ENCODE assay signal across 9 cellular contexts in the genomic region with DNA sequence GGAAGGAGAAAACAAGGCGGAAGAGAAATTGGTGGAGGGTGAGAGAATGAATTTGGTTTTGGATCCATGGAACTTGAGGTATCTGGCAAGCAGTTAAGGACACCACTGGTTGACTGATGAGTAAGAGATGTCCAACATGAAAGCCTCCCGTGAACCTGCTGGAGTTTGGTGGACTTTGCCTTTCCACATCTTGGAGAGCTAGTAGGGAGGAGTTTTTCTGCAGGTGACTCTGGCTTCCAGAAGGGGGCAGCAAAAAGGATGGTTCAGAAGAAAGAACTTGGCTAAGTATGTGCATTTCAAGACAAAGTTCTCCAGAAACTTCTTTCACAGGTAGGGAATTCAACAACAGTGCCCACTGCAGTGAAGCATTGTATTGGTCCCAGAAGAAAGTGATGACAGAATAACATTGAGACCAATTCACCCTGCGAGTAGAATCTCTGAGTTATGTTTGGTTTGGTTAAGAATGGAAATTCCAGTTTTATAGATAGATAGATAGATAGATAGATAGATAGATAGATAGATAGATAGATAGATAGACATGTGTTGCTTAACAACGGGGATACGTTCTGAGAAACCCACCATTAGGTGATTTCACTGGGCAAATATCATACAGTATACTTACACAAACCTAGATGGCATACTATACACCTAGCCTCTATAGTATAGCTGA. TPM values are rescaled to one million over a fixed set of nuclear protein-coding genes. Genes with fewer than 3 reads are reported as not detected.
A peak's percentile ranks its signal among the peaks of the same experiment; 100 is the strongest.
DNase-seq lines count a peak whose midpoint lies in the region; ATAC-seq lines count a peak whose summit lies in the region.
"Had no signal": no experiment of that assay in that cellular context is flagged by ENCODE, and none has a peak within 500 bp of the region (broad histone marks: within the 10 kb centered on the region; RNA-seq: fewer than 3 reads in every experiment).

No MANE protein-coding gene starts in this region.

- H3K27ac Mint-ChIP-seq in T-helper 17 cell: no peak overlapping the region

- WGBS in iPS DF 6.9 (ENCODE audit: insufficient coverage, insufficient read length): 100% methylated on average over 1 of the region's 5 CpGs

- DNase-seq in NCI-H146 (lab: John Stamatoyannopoulos, UW): peak; percentile 6
- DNase-seq in NCI-H146 treated with DMSO at 0.1 percent for 48 hours (lab: John Stamatoyannopoulos, UW; ENCODE audit: unreplicated experiment): no peak
- DNase-seq in T-helper 17 cell: no peak
- peak; percentile 39 for DNase-seq in iPS DF 6.9 (ENCODE audit: low read depth, low spot score)
- no peak for DNase-seq in medulla oblongata (ENCODE audit: extremely low spot score)

- no peaks in the 10 kb centered on the region for H3K9me3 ChIP-seq in T-helper 17 cell (ENCODE audit: control insufficient read depth, low read length, poor library complexity, severe bottlenecking)
- no peaks in the 10 kb centered on the region for H3K9me3 ChIP-seq in iPS DF 6.9 (ENCODE audit: control insufficient read depth, insufficient read depth, low read length)

- H3K27me3 ChIP-seq in iPS DF 6.9 (ENCODE audit: control insufficient read depth, insufficient read depth, low read length): no peaks in the 10 kb centered on the region; the same call in 1 of the 2 replicates

- no peaks in the 10 kb centered on the region for H3K4me1 ChIP-seq in iPS DF 6.9 (ENCODE audit: control insufficient read depth, insufficient read depth, low read length)

- no peaks in the 10 kb centered on the region for H3K36me3 ChIP-seq in iPS DF 6.9 (ENCODE audit: control insufficient read depth, insufficient read depth, low read length)

- no peak overlapping the region for H3K4me3 Mint-ChIP-seq in T-helper 17 cell
- H3K4me3 Mint-ChIP-seq: naive thymus-derived CD8-positive, alpha-beta T cell had no signal

- H3K36me3 Mint-ChIP-seq in T-helper 17 cell (ENCODE audit: low read depth): no peaks in the 10 kb centered on the region
- H3K36me3 Mint-ChIP-seq: naive thymus-derived CD8-positive, alpha-beta T cell had no signal

- H3K27me3 Mint-ChIP-seq in T-helper 17 cell: peaks cover 7% of the 10 kb centered on the region

- H3K4me1 Mint-ChIP-seq in T-helper 17 cell: peaks cover 5% of the 10 kb centered on the region

- H3K4me3 ChIP-seq in iPS DF 6.9 (ENCODE audit: low read length): no peak overlapping the region

- ATAC-seq in HG03378 (IDR thresholded peaks at IDR 0.05; ENCODE audit: unreplicated experiment): peak; percentile 61
- ATAC-seq in T-helper 17 cell: peak; percentile 45
- ATAC-seq in GM19328 (IDR thresholded peaks at IDR 0.05; ENCODE audit: unreplicated experiment): no peak
- no peak for ATAC-seq in GM21515 (IDR thresholded peaks at IDR 0.05; ENCODE audit: unreplicated experiment)
- ATAC-seq: naive thymus-derived CD8-positive, alpha-beta T cell had no signal

- H3K27ac ChIP-seq in iPS DF 6.9 (ENCODE audit: low read length): no peak overlapping the region

RNA-seq across cellular contexts. Expression of gene DCDC1, which starts 28.5 kb away (rescaled TPM):
- under 1 TPM; 0.21 to 0.45 TPM for total RNA-seq in T-helper 17 cell

RNA-seq across cellular contexts. Expression of gene DNAJC24, which starts 28.6 kb away (rescaled TPM):
- 10 to 100 TPM; 10.3 to 14.8 TPM for total RNA-seq in T-helper 17 cell

Comparison
In these comparisons a context has a peak if more than half of its experiments do, and no peak if none do; other contexts are left out.
1. DNase-seq: peak in NCI-H146 (single experiment) and iPS DF 6.9 (single experiment); none in NCI-H146 treated with DMSO at 0.1 percent for 48 hours (single experiment), T-helper 17 cell (0 of 3) and medulla oblongata (single experiment).
2. ATAC-seq: peak in HG03378 (single experiment) and T-helper 17 cell (single experiment); none in GM19328 (single experiment) and GM21515 (single experiment).